8 cellular contexts compared by ENCODE assay signal in the genomic region with DNA sequence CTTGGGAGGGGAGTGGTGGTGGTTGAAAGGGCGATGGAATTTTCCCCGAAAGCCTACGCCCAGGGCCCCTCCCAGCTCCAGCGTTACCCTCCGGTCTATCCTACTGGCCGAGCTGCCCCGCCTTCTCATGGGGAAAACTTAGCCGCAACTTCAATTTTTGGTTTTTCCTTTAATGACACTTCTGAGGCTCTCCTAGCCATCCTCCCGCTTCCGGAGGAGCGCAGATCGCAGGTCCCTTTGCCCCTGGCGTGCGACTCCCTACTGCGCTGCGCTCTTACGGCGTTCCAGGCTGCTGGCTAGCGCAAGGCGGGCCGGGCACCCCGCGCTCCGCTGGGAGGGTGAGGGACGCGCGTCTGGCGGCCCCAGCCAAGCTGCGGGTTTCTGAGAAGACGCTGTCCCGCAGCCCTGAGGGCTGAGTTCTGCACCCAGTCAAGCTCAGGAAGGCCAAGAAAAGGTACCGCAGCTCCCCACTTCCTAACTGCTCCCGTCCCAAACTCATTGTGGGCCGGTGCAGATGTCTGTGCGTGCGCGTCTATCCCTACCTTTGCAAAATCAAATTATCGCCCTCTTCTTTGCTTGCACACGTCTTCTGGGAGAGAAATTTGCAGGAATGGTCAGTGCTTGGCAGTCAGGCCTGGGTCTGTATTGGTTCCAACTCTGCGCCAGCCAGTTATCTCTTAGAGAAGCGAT. TPM values are rescaled to one million over a fixed set of nuclear protein-coding genes. Genes with fewer than 3 reads are reported as not detected.
DNase-seq lines count a peak whose midpoint lies in the region; ATAC-seq and TF ChIP-seq lines count a peak whose summit lies in the region.

No MANE protein-coding gene starts in this region.

- intact Hi-C loops in sigmoid colon (cut with DNase I): loop anchor here (10.0 kb wide), 1 partner anchor 302 kb away; no protein-coding TSS in a partner anchor

- H3K27ac ChIP-seq in adipose tissue (ENCODE audit: low read depth, low read length) (peak overlapping the region; percentile 60), iPS DF 6.9 (ENCODE audit: low read length) (no peak overlapping the region), sigmoid colon (peak overlapping the region; percentile 76 to 87 (median 83))

- H3K4me3 ChIP-seq in iPS DF 6.9 (ENCODE audit: low read length) (peak overlapping the region; percentile 72; the same call in 1 of the 2 replicates), sigmoid colon (peak overlapping the region; percentile 60 to 96 (median 68))

- H3K4me1 ChIP-seq in iPS DF 6.9 (ENCODE audit: control insufficient read depth, insufficient read depth, low read length) (no peaks in the 10 kb centered on the region), sigmoid colon (peaks cover 0 to 37% (median 20%) of the 10 kb centered on the region in 4 donors)

- TF ChIP-seq CTCF in sigmoid colon (IDR thresholded peaks at IDR 0.05): no peak

- no peak for TF ChIP-seq POLR2A in sigmoid colon (IDR thresholded peaks at IDR 0.05)

- no peaks in the 10 kb centered on the region for H3K9me3 ChIP-seq in iPS DF 6.9 (ENCODE audit: control insufficient read depth, insufficient read depth, low read length)
- H3K9me3 ChIP-seq in sigmoid colon: no peaks in the 10 kb centered on the region

- 2 to 3% (median 3%) methylated on average over 41 of the region's 41 CpGs for WGBS in adipose tissue, 3 donors
- no CpG with 5 or more reads among the region's 41 CpGs for WGBS in iPS DF 6.9 (ENCODE audit: insufficient coverage, insufficient read length)
- 2 to 5% methylated on average over 41 of the region's 41 CpGs for WGBS in sigmoid colon, 2 donors

- no peaks in the 10 kb centered on the region for H3K36me3 ChIP-seq in iPS DF 6.9 (ENCODE audit: control insufficient read depth, insufficient read depth, low read length)
- H3K36me3 ChIP-seq in sigmoid colon: no peaks in the 10 kb centered on the region

- TF ChIP-seq EP300 in sigmoid colon (IDR thresholded peaks at IDR 0.05): no peak

- H3K27me3 ChIP-seq in iPS DF 6.9 (ENCODE audit: control insufficient read depth, insufficient read depth, low read length) (peaks cover 3% of the 10 kb centered on the region; the same call in 1 of the 2 replicates), sigmoid colon (no peaks in the 10 kb centered on the region)

- ATAC-seq in GM18508 (IDR thresholded peaks at IDR 0.05; ENCODE audit: insufficient read depth, unreplicated experiment) (peak; percentile 26), HG02798 (IDR thresholded peaks at IDR 0.05; ENCODE audit: poor library complexity, unreplicated experiment) (peak; percentile 56)

- peak; percentile 80 for DNase-seq in AG08396 (ENCODE audit: low spot score)
- peak; percentile 49 for DNase-seq in NCI-H226
- DNase-seq in iPS DF 6.9 (ENCODE audit: low read depth, low spot score): peak; percentile 11
- DNase-seq in sigmoid colon: peak; percentile 67
- DNase-seq in cortex of kidney (lab: John Stamatoyannopoulos, UW): no peak

RNA-seq across cellular contexts. Expression of a gene that starts 0.5 kb away (rescaled TPM):
- polyA plus RNA-seq in adipose tissue (1 to 10 TPM in 2 of 3 donors, under 1 TPM in 1; 0.61 to 8.7 (median 4.3) TPM), sigmoid colon (10 to 100 TPM in 1 of 3 donors, 1 to 10 TPM in 2; 6.0 to 13.2 (median 6.5) TPM)
- 10 to 100 TPM in 2 of 4 donors, 1 to 10 TPM in 2; 5.9 to 16.1 (median 8.8) TPM for total RNA-seq in sigmoid colon
